3 cellular contexts compared by ENCODE assay signal in the genomic region with DNA sequence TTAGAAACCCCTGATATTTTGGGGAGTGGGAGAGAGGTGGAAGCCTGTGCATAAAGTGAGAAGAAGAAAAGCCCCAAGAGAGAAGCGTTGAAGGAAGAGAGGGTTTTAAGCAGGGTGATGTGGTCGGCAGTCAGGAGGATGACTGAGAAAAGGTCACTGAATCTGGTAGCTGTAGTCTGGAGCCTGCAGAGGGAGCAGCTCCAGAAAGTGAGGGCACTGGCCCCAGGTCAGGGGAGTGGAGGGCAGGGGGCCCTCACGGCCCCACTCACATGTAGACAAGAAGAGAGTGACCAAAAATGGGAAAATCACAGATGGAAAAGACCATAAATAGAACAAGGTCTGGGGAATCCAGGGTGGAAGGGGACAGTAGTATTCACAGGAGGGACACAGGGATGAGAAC.
TF ChIP-seq lines count a peak whose summit lies in the region.

No MANE protein-coding gene starts in this region.

TF ChIP-seq in SK-N-SH treated with all-trans-retinoic acid at 6 μM for 48 hours, 23 proteins besides CTCF, POLR2A, EP300 and RAD21 (continues in another document):
- TF ChIP-seq ZFP30 (CRISPR knock-in tag; IDR thresholded peaks at IDR 0.05): no peak
- no peak for TF ChIP-seq ZNF8 (CRISPR knock-in tag; IDR thresholded peaks at IDR 0.05)
- TF ChIP-seq, protein P1, sequence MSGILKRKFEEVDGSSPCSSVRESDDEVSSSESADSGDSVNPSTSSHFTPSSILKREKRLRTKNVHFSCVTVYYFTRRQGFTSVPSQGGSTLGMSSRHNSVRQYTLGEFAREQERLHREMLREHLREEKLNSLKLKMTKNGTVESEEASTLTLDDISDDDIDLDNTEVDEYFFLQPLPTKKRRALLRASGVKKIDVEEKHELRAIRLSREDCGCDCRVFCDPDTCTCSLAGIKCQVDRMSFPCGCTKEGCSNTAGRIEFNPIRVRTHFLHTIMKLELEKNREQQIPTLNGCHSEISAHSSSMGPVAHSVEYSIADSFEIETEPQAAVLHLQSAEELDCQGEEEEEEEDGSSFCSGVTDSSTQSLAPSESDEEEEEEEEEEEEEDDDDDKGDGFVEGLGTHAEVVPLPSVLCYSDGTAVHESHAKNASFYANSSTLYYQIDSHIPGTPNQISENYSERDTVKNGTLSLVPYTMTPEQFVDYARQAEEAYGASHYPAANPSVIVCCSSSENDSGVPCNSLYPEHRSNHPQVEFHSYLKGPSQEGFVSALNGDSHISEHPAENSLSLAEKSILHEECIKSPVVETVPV (CRISPR knock-in tag; IDR thresholded peaks at IDR 0.05): no peak
- no peak for TF ChIP-seq GLIS3 (CRISPR knock-in tag; IDR thresholded peaks at IDR 0.05)
- no peak for TF ChIP-seq SNAI2 (CRISPR knock-in tag; IDR thresholded peaks at IDR 0.05)
- TF ChIP-seq ZFP3 (CRISPR knock-in tag; IDR thresholded peaks at IDR 0.05): no peak
- TF ChIP-seq, protein P2, sequence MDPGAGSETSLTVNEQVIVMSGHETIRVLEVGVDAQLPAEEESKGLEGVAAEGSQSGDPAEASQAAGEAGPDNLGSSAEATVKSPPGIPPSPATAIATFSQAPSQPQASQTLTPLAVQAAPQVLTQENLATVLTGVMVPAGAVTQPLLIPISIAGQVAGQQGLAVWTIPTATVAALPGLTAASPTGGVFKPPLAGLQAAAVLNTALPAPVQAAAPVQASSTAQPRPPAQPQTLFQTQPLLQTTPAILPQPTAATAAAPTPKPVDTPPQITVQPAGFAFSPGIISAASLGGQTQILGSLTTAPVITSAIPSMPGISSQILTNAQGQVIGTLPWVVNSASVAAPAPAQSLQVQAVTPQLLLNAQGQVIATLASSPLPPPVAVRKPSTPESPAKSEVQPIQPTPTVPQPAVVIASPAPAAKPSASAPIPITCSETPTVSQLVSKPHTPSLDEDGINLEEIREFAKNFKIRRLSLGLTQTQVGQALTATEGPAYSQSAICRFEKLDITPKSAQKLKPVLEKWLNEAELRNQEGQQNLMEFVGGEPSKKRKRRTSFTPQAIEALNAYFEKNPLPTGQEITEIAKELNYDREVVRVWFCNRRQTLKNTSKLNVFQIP (CRISPR knock-in tag; IDR thresholded peaks at IDR 0.05; ENCODE audit: borderline replicate concordance, low read depth): no peak
- TF ChIP-seq, protein P3, sequence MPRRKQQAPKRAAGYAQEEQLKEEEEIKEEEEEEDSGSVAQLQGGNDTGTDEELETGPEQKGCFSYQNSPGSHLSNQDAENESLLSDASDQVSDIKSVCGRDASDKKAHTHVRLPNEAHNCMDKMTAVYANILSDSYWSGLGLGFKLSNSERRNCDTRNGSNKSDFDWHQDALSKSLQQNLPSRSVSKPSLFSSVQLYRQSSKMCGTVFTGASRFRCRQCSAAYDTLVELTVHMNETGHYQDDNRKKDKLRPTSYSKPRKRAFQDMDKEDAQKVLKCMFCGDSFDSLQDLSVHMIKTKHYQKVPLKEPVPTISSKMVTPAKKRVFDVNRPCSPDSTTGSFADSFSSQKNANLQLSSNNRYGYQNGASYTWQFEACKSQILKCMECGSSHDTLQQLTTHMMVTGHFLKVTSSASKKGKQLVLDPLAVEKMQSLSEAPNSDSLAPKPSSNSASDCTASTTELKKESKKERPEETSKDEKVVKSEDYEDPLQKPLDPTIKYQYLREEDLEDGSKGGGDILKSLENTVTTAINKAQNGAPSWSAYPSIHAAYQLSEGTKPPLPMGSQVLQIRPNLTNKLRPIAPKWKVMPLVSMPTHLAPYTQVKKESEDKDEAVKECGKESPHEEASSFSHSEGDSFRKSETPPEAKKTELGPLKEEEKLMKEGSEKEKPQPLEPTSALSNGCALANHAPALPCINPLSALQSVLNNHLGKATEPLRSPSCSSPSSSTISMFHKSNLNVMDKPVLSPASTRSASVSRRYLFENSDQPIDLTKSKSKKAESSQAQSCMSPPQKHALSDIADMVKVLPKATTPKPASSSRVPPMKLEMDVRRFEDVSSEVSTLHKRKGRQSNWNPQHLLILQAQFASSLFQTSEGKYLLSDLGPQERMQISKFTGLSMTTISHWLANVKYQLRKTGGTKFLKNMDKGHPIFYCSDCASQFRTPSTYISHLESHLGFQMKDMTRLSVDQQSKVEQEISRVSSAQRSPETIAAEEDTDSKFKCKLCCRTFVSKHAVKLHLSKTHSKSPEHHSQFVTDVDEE (CRISPR knock-in tag; IDR thresholded peaks at IDR 0.05): no peak
- no peak for TF ChIP-seq OSR1 (CRISPR knock-in tag; IDR thresholded peaks at IDR 0.05)
- TF ChIP-seq ZC3H10 (CRISPR knock-in tag; IDR thresholded peaks at IDR 0.05): no peak

TF ChIP-seq in SK-N-SH, 30 proteins besides CTCF, POLR2A, EP300 and RAD21:
- no peak for TF ChIP-seq MEF2A (IDR thresholded peaks at IDR 0.05; ENCODE audit: borderline replicate concordance, low read depth)
- no peak for TF ChIP-seq MXI1 (IDR thresholded peaks at IDR 0.05; ENCODE audit: low read depth, low read length)
- TF ChIP-seq, protein P4, sequence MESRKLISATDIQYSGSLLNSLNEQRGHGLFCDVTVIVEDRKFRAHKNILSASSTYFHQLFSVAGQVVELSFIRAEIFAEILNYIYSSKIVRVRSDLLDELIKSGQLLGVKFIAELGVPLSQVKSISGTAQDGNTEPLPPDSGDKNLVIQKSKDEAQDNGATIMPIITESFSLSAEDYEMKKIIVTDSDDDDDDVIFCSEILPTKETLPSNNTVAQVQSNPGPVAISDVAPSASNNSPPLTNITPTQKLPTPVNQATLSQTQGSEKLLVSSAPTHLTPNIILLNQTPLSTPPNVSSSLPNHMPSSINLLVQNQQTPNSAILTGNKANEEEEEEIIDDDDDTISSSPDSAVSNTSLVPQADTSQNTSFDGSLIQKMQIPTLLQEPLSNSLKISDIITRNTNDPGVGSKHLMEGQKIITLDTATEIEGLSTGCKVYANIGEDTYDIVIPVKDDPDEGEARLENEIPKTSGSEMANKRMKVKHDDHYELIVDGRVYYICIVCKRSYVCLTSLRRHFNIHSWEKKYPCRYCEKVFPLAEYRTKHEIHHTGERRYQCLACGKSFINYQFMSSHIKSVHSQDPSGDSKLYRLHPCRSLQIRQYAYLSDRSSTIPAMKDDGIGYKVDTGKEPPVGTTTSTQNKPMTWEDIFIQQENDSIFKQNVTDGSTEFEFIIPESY (IDR thresholded peaks at IDR 0.05; ENCODE audit: borderline replicate concordance, low read depth): no peak
- no peak for TF ChIP-seq FOXJ3 (CRISPR knock-in tag; IDR thresholded peaks at IDR 0.05)
- no peak for TF ChIP-seq JUND (IDR thresholded peaks at IDR 0.05)
- no peak for TF ChIP-seq TAF1 (IDR thresholded peaks at IDR 0.05; ENCODE audit: borderline replicate concordance, low read depth, low read length)
- no peak for TF ChIP-seq CHD2 (IDR thresholded peaks at IDR 0.05; ENCODE audit: low read length, partially characterized antibody)
- no peak for TF ChIP-seq NRF1 (IDR thresholded peaks at IDR 0.05; ENCODE audit: low read depth, low read length)
- no peak for TF ChIP-seq RFX5 (IDR thresholded peaks at IDR 0.05; ENCODE audit: low read length)
- TF ChIP-seq SMC3 (IDR thresholded peaks at IDR 0.05; ENCODE audit: low read depth, low read length): no peak
- TF ChIP-seq RCOR1 (IDR thresholded peaks at IDR 0.05; ENCODE audit: low read length): no peak
- no peak for TF ChIP-seq REST (IDR thresholded peaks at IDR 0.05; ENCODE audit: low read depth, low read length)
- TF ChIP-seq TCF12 (IDR thresholded peaks at IDR 0.05): no peak
TF ChIP-seq in SK-N-SH: peak in this region for 0.

TF ChIP-seq in HepG2, 621 proteins besides CTCF, POLR2A, EP300 and RAD21:
- TF ChIP-seq IRX3 (CRISPR knock-in tag; IDR thresholded peaks at IDR 0.05; ENCODE audit: borderline replicate concordance, low read depth) (no peak), RXRB (CRISPR knock-in tag; IDR thresholded peaks at IDR 0.05; ENCODE audit: borderline replicate concordance) (no peak), RELA (CRISPR knock-in tag; IDR thresholded peaks at IDR 0.05) (no peak), FOXJ3 (CRISPR knock-in tag; IDR thresholded peaks at IDR 0.05; ENCODE audit: borderline replicate concordance) (no peak), ARHGAP35 (CRISPR knock-in tag; IDR thresholded peaks at IDR 0.05; ENCODE audit: borderline replicate concordance) (no peak), ZBTB7B (CRISPR knock-in tag; IDR thresholded peaks at IDR 0.05) (no peak), CENPT (CRISPR knock-in tag; IDR thresholded peaks at IDR 0.05; ENCODE audit: low read depth) (no peak), THAP8 (CRISPR knock-in tag; IDR thresholded peaks at IDR 0.05; ENCODE audit: borderline replicate concordance) (no peak), TBX3 (IDR thresholded peaks at IDR 0.05; ENCODE audit: borderline replicate concordance) (no peak), GABPA (IDR thresholded peaks at IDR 0.05; ENCODE audit: low read depth, low read length) (no peak), GABPA (CRISPR knock-in tag; IDR thresholded peaks at IDR 0.05; ENCODE audit: low read depth) (no peak), EED (CRISPR knock-in tag; IDR thresholded peaks at IDR 0.05) (no peak)
- TF ChIP-seq, protein P5, sequence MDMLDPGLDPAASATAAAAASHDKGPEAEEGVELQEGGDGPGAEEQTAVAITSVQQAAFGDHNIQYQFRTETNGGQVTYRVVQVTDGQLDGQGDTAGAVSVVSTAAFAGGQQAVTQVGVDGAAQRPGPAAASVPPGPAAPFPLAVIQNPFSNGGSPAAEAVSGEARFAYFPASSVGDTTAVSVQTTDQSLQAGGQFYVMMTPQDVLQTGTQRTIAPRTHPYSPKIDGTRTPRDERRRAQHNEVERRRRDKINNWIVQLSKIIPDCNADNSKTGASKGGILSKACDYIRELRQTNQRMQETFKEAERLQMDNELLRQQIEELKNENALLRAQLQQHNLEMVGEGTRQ (IDR thresholded peaks at IDR 0.05; ENCODE audit: low read depth, low read length): no peak
- TF ChIP-seq, protein P5 (CRISPR knock-in tag; IDR thresholded peaks at IDR 0.05; ENCODE audit: borderline replicate concordance): no peak
- TF ChIP-seq, protein P6, sequence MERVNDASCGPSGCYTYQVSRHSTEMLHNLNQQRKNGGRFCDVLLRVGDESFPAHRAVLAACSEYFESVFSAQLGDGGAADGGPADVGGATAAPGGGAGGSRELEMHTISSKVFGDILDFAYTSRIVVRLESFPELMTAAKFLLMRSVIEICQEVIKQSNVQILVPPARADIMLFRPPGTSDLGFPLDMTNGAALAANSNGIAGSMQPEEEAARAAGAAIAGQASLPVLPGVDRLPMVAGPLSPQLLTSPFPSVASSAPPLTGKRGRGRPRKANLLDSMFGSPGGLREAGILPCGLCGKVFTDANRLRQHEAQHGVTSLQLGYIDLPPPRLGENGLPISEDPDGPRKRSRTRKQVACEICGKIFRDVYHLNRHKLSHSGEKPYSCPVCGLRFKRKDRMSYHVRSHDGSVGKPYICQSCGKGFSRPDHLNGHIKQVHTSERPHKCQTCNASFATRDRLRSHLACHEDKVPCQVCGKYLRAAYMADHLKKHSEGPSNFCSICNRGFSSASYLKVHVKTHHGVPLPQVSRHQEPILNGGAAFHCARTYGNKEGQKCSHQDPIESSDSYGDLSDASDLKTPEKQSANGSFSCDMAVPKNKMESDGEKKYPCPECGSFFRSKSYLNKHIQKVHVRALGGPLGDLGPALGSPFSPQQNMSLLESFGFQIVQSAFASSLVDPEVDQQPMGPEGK (CRISPR knock-in tag; IDR thresholded peaks at IDR 0.05): no peak
